In the genomic region with DNA sequence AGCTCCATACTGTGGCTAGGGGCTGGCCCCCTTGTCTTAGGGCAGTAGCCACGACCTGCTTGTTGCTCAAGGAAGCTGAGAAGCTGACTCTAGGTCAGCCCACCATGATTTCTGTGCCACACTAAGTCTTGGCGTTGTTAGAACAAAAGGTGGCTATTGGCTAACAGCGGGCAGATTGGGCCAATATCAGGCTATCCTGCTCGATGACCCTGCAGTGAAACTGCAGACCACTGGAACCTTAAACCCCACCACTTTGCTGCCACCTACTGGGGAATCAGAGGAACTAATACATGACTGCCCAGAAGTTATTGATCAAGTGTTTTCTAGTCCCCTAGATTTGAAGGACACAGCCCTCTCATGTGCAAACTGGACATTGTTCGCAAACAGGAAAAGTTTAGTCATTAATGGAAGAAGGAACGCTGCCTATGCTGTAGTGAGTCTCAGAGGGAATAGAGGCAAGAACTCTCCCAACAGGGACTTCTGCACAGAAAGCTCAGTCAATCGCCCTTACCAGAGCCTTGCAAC, we compare ENCODE assay signal across 8 cellular contexts. TPM values are rescaled to one million over a fixed set of nuclear protein-coding genes. Genes with fewer than 3 reads are reported as not detected.
DNase-seq lines count a peak whose midpoint lies in the region; ATAC-seq, FAIRE-seq and TF ChIP-seq lines count a peak whose summit lies in the region.

No MANE protein-coding gene starts in this region.

- H3K9me3 ChIP-seq in Peyer's patch (no peaks in the 10 kb centered on the region), small intestine (ENCODE audit: control insufficient read depth, low read depth) (no peaks in the 10 kb centered on the region)

- no peaks in the 10 kb centered on the region for H3K4me1 ChIP-seq in Peyer's patch
- no peaks in the 10 kb centered on the region for H3K4me1 ChIP-seq in small intestine (ENCODE audit: control insufficient read depth in 2 of 2, insufficient read depth in 1 of 2, low read depth in 1 of 2, low read length in 1 of 2)

- H3K4me1 Mint-ChIP-seq in activated naive CD4-positive, alpha-beta T cell treated with anti-CD3 and anti-CD28 coated beads for 36 hours (ENCODE audit: low read depth) = no peaks in the 10 kb centered on the region

- no peaks in the 10 kb centered on the region for H3K27me3 ChIP-seq in Peyer's patch
- no peaks in the 10 kb centered on the region for H3K27me3 ChIP-seq in small intestine (ENCODE audit: control insufficient read depth in 2 of 2, insufficient read depth in 2 of 2, low read length in 2 of 2)

- no peaks in the 10 kb centered on the region for H3K9me3 Mint-ChIP-seq in activated naive CD4-positive, alpha-beta T cell treated with anti-CD3 and anti-CD28 coated beads for 36 hours

- peak; percentile 30 to 87 (median 71) for TF ChIP-seq CTCF in Peyer's patch (IDR thresholded peaks at IDR 0.05)

- no peak overlapping the region for H3K27ac Mint-ChIP-seq in activated naive CD4-positive, alpha-beta T cell treated with anti-CD3 and anti-CD28 coated beads for 36 hours

- 50 to 62% (median 57%) methylated on average over 7 of the region's 7 CpGs for WGBS in small intestine, 3 donors

- CTCF ChIA-PET in activated naive CD4-positive, alpha-beta T cell treated with anti-CD3 and anti-CD28 coated beads for 36 hours (lab: Charles Lee) = interaction anchor here (0.7 to 2.2 kb wide), 19 partner anchors 9 to 1367 kb away, joined by 3 to 15 read pairs (median 4); a partner anchor contains a TSS

- DNase-seq in Daoy (ENCODE audit: low read depth) = peak; percentile 22
- peak in 1 of 3 donors; percentile 54 for DNase-seq in Peyer's patch
- DNase-seq in activated naive CD4-positive, alpha-beta T cell treated with anti-CD3 and anti-CD28 coated beads for 36 hours = peak; percentile 40
- DNase-seq in left cardiac atrium = peak; percentile 22
- DNase-seq in small intestine = peak; percentile 30
- no peak for DNase-seq in mesenteric fat pad (ENCODE audit: low spot score)

- H3K4me3 ChIP-seq in Peyer's patch (no peak overlapping the region), small intestine (ENCODE audit: low read depth in 1 of 2, low read length in 2 of 2) (no peak overlapping the region)

- ATAC-seq in GM19467 (IDR thresholded peaks at IDR 0.05; ENCODE audit: unreplicated experiment) = peak; percentile 78
- peak; percentile 72 for ATAC-seq in HG03457 (IDR thresholded peaks at IDR 0.05; ENCODE audit: unreplicated experiment)
- peak in 1 of 2 donors; percentile 29 for ATAC-seq in left cardiac atrium

- intact Hi-C loops in activated naive CD4-positive, alpha-beta T cell treated with anti-CD3 and anti-CD28 coated beads for 36 hours (cut with micrococcal nuclease) = loop anchor here (5.0 to 10.0 kb wide), 5 partner anchors 85 to 705 kb away; no protein-coding TSS in a partner anchor
- intact Hi-C loops in left cardiac atrium (cut with DNase I) = no loop called here

- no peaks in the 10 kb centered on the region for H3K36me3 Mint-ChIP-seq in activated naive CD4-positive, alpha-beta T cell treated with anti-CD3 and anti-CD28 coated beads for 36 hours (ENCODE audit: low read depth)

- H3K36me3 ChIP-seq in Peyer's patch = no peaks in the 10 kb centered on the region
- no peaks in the 10 kb centered on the region for H3K36me3 ChIP-seq in small intestine (ENCODE audit: control insufficient read depth in 2 of 2, insufficient read depth in 2 of 2, low read length in 2 of 2)

- H3K27ac ChIP-seq in Peyer's patch = no peak overlapping the region
- H3K27ac ChIP-seq in small intestine (ENCODE audit: low read depth in 1 of 2, low read length in 1 of 2) = no peak overlapping the region

- TF ChIP-seq POLR2A in Peyer's patch (IDR thresholded peaks at IDR 0.05) = no peak

- no peak for FAIRE-seq in small intestine (lab: Jason Lieb, UNC)

- H3K4me3 Mint-ChIP-seq in activated naive CD4-positive, alpha-beta T cell treated with anti-CD3 and anti-CD28 coated beads for 36 hours = no peak overlapping the region

- no peaks in the 10 kb centered on the region for H3K27me3 Mint-ChIP-seq in activated naive CD4-positive, alpha-beta T cell treated with anti-CD3 and anti-CD28 coated beads for 36 hours (ENCODE audit: low read depth)

RNA-seq across cellular contexts. Expression of a gene that starts 17.0 kb away (rescaled TPM):
- total RNA-seq in Daoy (2014; rRNA removed; shearing (Covaris generic)) = 25.9 and 27.4 TPM in 2 replicates
- total RNA-seq in Peyer's patch (10 to 100 TPM in 3 of 4 donors, 1 to 10 TPM in 1; 9.0 to 23.3 (median 18.1) TPM), left cardiac atrium (10 to 100 TPM; 15.4 to 16.7 TPM), mesenteric fat pad (33.0 TPM)
- 10 to 100 TPM; 28.7 to 29.1 TPM for total RNA-seq in activated naive CD4-positive, alpha-beta T cell treated with anti-CD3 and anti-CD28 coated beads for 36 hours
- polyA plus RNA-seq in small intestine = 10 to 100 TPM; 15.4 to 25.9 (median 17.7) TPM
